ENCODE assay signal across 1 cellular context in the genomic region with DNA sequence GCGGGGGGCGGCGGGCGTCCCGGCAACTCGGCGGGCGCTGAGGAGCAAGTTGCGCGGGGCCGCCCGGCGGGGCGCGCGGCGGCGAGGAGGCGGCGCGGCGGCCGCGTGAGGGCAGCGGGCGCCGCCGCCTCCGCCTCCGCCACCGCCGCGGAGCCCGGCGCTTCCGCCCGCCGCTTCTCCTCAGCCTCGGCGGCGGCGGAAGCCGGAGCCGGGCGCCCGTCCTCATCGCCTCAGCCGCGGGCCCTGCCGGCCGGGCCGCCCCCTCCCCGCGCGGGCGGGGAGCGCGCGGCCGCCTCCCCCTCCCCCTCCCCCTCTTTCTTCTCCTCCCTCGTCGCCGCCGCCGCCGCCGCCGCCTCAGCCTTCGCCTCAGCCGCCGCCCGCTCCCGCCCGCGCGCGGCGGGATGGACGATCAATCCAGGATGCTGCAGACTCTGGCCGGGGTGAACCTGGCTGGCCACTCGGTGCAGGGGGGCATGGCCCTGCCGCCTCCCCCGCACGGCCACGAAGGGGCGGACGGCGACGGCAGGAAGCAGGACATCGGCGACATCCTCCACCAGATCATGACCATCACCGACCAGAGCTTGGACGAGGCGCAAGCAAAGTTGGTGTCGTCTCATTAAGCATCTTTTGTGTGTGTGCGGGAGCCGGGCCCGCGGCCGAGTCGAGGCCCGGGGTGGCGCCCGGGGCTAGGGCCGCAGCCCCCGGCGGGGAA.
TF ChIP-seq lines count a peak whose summit lies in the region.

TSS of gene PBX3 (plus strand) at position 321 of the 712 bp plus-strand sequence.

TF ChIP-seq in HEK293, 187 proteins besides CTCF, POLR2A, EP300 and RAD21 (continued from another document):
- no peak for TF ChIP-seq ZBTB1 (tag by site-specific recombination; IDR thresholded peaks at IDR 0.05)
- TF ChIP-seq PRDM1 (tag by site-specific recombination; IDR thresholded peaks at IDR 0.05): no peak
- TF ChIP-seq ZNF221 (tag by site-specific recombination; IDR thresholded peaks at IDR 0.05; ENCODE audit: borderline replicate concordance): no peak
- peak; percentile 31; the same call in 1 of the 2 replicates for TF ChIP-seq EGR2 (tag by site-specific recombination; IDR thresholded peaks at IDR 0.05; ENCODE audit: low read depth)
- TF ChIP-seq, protein P1, sequence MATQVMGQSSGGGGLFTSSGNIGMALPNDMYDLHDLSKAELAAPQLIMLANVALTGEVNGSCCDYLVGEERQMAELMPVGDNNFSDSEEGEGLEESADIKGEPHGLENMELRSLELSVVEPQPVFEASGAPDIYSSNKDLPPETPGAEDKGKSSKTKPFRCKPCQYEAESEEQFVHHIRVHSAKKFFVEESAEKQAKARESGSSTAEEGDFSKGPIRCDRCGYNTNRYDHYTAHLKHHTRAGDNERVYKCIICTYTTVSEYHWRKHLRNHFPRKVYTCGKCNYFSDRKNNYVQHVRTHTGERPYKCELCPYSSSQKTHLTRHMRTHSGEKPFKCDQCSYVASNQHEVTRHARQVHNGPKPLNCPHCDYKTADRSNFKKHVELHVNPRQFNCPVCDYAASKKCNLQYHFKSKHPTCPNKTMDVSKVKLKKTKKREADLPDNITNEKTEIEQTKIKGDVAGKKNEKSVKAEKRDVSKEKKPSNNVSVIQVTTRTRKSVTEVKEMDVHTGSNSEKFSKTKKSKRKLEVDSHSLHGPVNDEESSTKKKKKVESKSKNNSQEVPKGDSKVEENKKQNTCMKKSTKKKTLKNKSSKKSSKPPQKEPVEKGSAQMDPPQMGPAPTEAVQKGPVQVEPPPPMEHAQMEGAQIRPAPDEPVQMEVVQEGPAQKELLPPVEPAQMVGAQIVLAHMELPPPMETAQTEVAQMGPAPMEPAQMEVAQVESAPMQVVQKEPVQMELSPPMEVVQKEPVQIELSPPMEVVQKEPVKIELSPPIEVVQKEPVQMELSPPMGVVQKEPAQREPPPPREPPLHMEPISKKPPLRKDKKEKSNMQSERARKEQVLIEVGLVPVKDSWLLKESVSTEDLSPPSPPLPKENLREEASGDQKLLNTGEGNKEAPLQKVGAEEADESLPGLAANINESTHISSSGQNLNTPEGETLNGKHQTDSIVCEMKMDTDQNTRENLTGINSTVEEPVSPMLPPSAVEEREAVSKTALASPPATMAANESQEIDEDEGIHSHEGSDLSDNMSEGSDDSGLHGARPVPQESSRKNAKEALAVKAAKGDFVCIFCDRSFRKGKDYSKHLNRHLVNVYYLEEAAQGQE (tag by site-specific recombination; IDR thresholded peaks at IDR 0.05): no peak
- no peak for TF ChIP-seq ZNF157 (tag by site-specific recombination; IDR thresholded peaks at IDR 0.05)
- TF ChIP-seq, protein P2, sequence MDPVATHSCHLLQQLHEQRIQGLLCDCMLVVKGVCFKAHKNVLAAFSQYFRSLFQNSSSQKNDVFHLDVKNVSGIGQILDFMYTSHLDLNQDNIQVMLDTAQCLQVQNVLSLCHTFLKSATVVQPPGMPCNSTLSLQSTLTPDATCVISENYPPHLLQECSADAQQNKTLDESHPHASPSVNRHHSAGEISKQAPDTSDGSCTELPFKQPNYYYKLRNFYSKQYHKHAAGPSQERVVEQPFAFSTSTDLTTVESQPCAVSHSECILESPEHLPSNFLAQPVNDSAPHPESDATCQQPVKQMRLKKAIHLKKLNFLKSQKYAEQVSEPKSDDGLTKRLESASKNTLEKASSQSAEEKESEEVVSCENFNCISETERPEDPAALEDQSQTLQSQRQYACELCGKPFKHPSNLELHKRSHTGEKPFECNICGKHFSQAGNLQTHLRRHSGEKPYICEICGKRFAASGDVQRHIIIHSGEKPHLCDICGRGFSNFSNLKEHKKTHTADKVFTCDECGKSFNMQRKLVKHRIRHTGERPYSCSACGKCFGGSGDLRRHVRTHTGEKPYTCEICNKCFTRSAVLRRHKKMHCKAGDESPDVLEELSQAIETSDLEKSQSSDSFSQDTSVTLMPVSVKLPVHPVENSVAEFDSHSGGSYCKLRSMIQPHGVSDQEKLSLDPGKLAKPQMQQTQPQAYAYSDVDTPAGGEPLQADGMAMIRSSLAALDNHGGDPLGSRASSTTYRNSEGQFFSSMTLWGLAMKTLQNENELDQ (tag by site-specific recombination; IDR thresholded peaks at IDR 0.05; ENCODE audit: low read depth): no peak
- TF ChIP-seq ZBTB17 (tag by site-specific recombination; IDR thresholded peaks at IDR 0.05): peak; percentile 53; the same call in 1 of the 2 replicates
- no peak for TF ChIP-seq ZNF529 (tag by site-specific recombination; IDR thresholded peaks at IDR 0.05; ENCODE audit: insufficient replicate concordance)
- no peak for TF ChIP-seq GFI1B (tag by site-specific recombination; IDR thresholded peaks at IDR 0.05)
- no peak for TF ChIP-seq ZNF341 (tag by site-specific recombination; IDR thresholded peaks at IDR 0.05; ENCODE audit: low read depth)
- TF ChIP-seq, protein P3, sequence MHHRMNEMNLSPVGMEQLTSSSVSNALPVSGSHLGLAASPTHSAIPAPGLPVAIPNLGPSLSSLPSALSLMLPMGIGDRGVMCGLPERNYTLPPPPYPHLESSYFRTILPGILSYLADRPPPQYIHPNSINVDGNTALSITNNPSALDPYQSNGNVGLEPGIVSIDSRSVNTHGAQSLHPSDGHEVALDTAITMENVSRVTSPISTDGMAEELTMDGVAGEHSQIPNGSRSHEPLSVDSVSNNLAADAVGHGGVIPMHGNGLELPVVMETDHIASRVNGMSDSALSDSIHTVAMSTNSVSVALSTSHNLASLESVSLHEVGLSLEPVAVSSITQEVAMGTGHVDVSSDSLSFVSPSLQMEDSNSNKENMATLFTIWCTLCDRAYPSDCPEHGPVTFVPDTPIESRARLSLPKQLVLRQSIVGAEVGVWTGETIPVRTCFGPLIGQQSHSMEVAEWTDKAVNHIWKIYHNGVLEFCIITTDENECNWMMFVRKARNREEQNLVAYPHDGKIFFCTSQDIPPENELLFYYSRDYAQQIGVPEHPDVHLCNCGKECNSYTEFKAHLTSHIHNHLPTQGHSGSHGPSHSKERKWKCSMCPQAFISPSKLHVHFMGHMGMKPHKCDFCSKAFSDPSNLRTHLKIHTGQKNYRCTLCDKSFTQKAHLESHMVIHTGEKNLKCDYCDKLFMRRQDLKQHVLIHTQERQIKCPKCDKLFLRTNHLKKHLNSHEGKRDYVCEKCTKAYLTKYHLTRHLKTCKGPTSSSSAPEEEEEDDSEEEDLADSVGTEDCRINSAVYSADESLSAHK (tag by site-specific recombination; IDR thresholded peaks at IDR 0.05): no peak
- TF ChIP-seq ZNF777 (tag by site-specific recombination; IDR thresholded peaks at IDR 0.05; ENCODE audit: borderline replicate concordance): peak; percentile 36; the same call in 1 of the 2 replicates
- no peak for TF ChIP-seq ZNF776 (tag by site-specific recombination; IDR thresholded peaks at IDR 0.05; ENCODE audit: borderline replicate concordance)
- TF ChIP-seq, protein P4, sequence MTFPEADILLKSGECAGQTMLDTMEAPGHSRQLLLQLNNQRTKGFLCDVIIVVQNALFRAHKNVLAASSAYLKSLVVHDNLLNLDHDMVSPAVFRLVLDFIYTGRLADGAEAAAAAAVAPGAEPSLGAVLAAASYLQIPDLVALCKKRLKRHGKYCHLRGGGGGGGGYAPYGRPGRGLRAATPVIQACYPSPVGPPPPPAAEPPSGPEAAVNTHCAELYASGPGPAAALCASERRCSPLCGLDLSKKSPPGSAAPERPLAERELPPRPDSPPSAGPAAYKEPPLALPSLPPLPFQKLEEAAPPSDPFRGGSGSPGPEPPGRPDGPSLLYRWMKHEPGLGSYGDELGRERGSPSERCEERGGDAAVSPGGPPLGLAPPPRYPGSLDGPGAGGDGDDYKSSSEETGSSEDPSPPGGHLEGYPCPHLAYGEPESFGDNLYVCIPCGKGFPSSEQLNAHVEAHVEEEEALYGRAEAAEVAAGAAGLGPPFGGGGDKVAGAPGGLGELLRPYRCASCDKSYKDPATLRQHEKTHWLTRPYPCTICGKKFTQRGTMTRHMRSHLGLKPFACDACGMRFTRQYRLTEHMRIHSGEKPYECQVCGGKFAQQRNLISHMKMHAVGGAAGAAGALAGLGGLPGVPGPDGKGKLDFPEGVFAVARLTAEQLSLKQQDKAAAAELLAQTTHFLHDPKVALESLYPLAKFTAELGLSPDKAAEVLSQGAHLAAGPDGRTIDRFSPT (tag by site-specific recombination; IDR thresholded peaks at IDR 0.05): no peak
- TF ChIP-seq ZBTB26 (tag by site-specific recombination; optimal IDR thresholded peaks at IDR 0.05): peak; percentile 48
- peak; percentile 51; the same call in 1 of the 2 replicates for TF ChIP-seq ZEB2 (tag by site-specific recombination; IDR thresholded peaks at IDR 0.05)
- no peak for TF ChIP-seq ZNF624 (tag by site-specific recombination; IDR thresholded peaks at IDR 0.05)
- TF ChIP-seq ZNF660 (tag by site-specific recombination; IDR thresholded peaks at IDR 0.05): peak; percentile 48; the same call in 1 of the 2 replicates
- no peak for TF ChIP-seq ZBTB7A (tag by site-specific recombination; IDR thresholded peaks at IDR 0.05; ENCODE audit: low read depth)
- TF ChIP-seq ZNF585B (tag by site-specific recombination; IDR thresholded peaks at IDR 0.05): no peak
- TF ChIP-seq, protein P5, sequence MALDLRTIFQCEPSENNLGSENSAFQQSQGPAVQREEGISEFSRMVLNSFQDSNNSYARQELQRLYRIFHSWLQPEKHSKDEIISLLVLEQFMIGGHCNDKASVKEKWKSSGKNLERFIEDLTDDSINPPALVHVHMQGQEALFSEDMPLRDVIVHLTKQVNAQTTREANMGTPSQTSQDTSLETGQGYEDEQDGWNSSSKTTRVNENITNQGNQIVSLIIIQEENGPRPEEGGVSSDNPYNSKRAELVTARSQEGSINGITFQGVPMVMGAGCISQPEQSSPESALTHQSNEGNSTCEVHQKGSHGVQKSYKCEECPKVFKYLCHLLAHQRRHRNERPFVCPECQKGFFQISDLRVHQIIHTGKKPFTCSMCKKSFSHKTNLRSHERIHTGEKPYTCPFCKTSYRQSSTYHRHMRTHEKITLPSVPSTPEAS (tag by site-specific recombination; IDR thresholded peaks at IDR 0.05): 0 out of 2 replicates have a peak, but pooled peaks have one; percentile 30
- no peak for TF ChIP-seq ZNF626 (tag by site-specific recombination; IDR thresholded peaks at IDR 0.05)
- no peak for TF ChIP-seq ZNF391 (tag by site-specific recombination; IDR thresholded peaks at IDR 0.05; ENCODE audit: borderline replicate concordance, low read depth)
- TF ChIP-seq HOXA7 (CRISPR knock-in tag; IDR thresholded peaks at IDR 0.05; ENCODE audit: borderline replicate concordance): no peak
- TF ChIP-seq ZNF600 (tag by site-specific recombination; IDR thresholded peaks at IDR 0.05): peak; percentile 77
- TF ChIP-seq ZFHX2 (tag by site-specific recombination; conservative IDR thresholded peaks at IDR 0.05): peak; percentile 68
- TF ChIP-seq GLIS2 (tag by site-specific recombination; IDR thresholded peaks at IDR 0.05): peak; percentile 46; the same call in 1 of the 2 replicates
- TF ChIP-seq ZNF768 (tag by site-specific recombination; IDR thresholded peaks at IDR 0.05): no peak
TF ChIP-seq in HEK293: peak in this region for 12.
